14 cellular contexts compared by ENCODE assay signal in genomic region chr1:30058966-30059365, GRCh38.
A peak's percentile ranks its signal among the peaks of the same experiment; 100 is the strongest.
DNase-seq lines count a peak whose midpoint lies in the region; ATAC-seq, FAIRE-seq and TF ChIP-seq lines count a peak whose summit lies in the region.
"Had no signal": no experiment of that assay in that cellular context is flagged by ENCODE, and none has a peak within 500 bp of the region (broad histone marks: within the 10 kb centered on the region; RNA-seq: fewer than 3 reads in every experiment).

No MANE protein-coding gene starts in this region.

- H3K4me3 ChIP-seq in HepG2 (replicated peaks in 1 of 3; ENCODE audit: insufficient read depth in 1 of 3, low read depth in 2 of 3, low read length in 3 of 3) = no peak overlapping the region
- no peak overlapping the region for H3K4me3 ChIP-seq in right lobe of liver
- no peak overlapping the region for H3K4me3 ChIP-seq in fibroblast of the aortic adventitia (ENCODE audit: low read depth, low read length)
- H3K4me3 ChIP-seq: uterus had no signal

- H3K27me3 ChIP-seq in HepG2 (ENCODE audit: control insufficient read depth in 1 of 2, insufficient read depth in 2 of 2, low read length in 2 of 2) (peaks cover 0 to 4% of the 10 kb centered on the region in 2 experiments; a peak in 1 of 5 replicates), right lobe of liver (no peaks in the 10 kb centered on the region)
- H3K27me3 ChIP-seq: uterus had no signal

- TF ChIP-seq POLR2A in HepG2 (IDR thresholded peaks at IDR 0.05; ENCODE audit: insufficient read depth in 1 of 2, low read depth in 2 of 2, low read length in 2 of 2) (no peak), right lobe of liver (IDR thresholded peaks at IDR 0.05) (no peak)

- TF ChIP-seq EP300 in HepG2 (IDR thresholded peaks at IDR 0.05; ENCODE audit: low read depth in 2 of 2, low read length in 2 of 2) (no peak), HepG2 (CRISPR knock-in tag; IDR thresholded peaks at IDR 0.05; ENCODE audit: borderline replicate concordance) (no peak)

- TF ChIP-seq CTCF in HepG2 (CRISPR knock-in tag; IDR thresholded peaks at IDR 0.05) (no peak), right lobe of liver (IDR thresholded peaks at IDR 0.05) (no peak), fibroblast of the aortic adventitia (IDR thresholded peaks at IDR 0.05; ENCODE audit: insufficient read depth, low read length) (no peak)

- BruUV-seq in HepG2 (replicated peaks; lab: Mats Ljungman, UMichigan) = no TSS peak

- H3K27ac ChIP-seq in HepG2 (ENCODE audit: extremely low read length, insufficient read depth, low read length) (no peak overlapping the region), right lobe of liver (no peak overlapping the region)
- H3K27ac ChIP-seq: uterus, WERI-Rb-1 had no signal

- H4K20me1 ChIP-seq in HepG2 (ENCODE audit: insufficient read depth, low read length) = no peaks in the 10 kb centered on the region

- no peak overlapping the region for H3K9ac ChIP-seq in HepG2 (ENCODE audit: insufficient read depth, low read depth, low read length)

- no peaks in the 10 kb centered on the region for H3K9me3 ChIP-seq in HepG2 (ENCODE audit: low read length)
- no peaks in the 10 kb centered on the region for H3K9me3 ChIP-seq in right lobe of liver
- H3K9me3 ChIP-seq: uterus had no signal

- in situ Hi-C loops in HepG2 (cut with HindIII; ENCODE audit: extremely low pct_ligation_motif_present, low pct_unique_long_range_greater_than_20kb) = no loop called here

- intact Hi-C loops in HepG2 (cut with micrococcal nuclease; ENCODE audit: unreplicated experiment) (no loop called here), right lobe of liver (cut with DNase I) (no loop called here)

- ATAC-seq in HepG2 = no peak
- no peak for ATAC-seq in right lobe of liver
- ATAC-seq in HG02763 (IDR thresholded peaks at IDR 0.05; ENCODE audit: unreplicated experiment) = no peak
- no peak for ATAC-seq in HG03039 (IDR thresholded peaks at IDR 0.05; ENCODE audit: unreplicated experiment)
- ATAC-seq in GM18867 (IDR thresholded peaks at IDR 0.05; ENCODE audit: unreplicated experiment) = no peak
- ATAC-seq: activated T-cell treated with anti-CD3 and anti-CD28 coated beads, Interleukin-2, amount 50 U/mL, for 4 hours had no signal

- no peak for TF ChIP-seq RAD21 in HepG2 (CRISPR knock-in tag; IDR thresholded peaks at IDR 0.05)

- CTCF ChIA-PET in HepG2 (lab: Yijun Ruan, JAX; ENCODE audit: low intra/inter-chr PET ratio, low total read pairs) = no interaction called here

- WGBS in HepG2 (ENCODE audit: low lambda C conversion rate) = 0% methylated on average over 3 of the region's 4 CpGs
- WGBS in right lobe of liver (ENCODE audit: insufficient coverage, low coverage, low lambda C conversion rate, missing lambda C conversion rate) = 23% methylated on average over 3 of the region's 4 CpGs

- no peak for FAIRE-seq in HepG2 (lab: Jason Lieb, UNC)

- H3K4me1 ChIP-seq in HepG2 (ENCODE audit: insufficient read depth, low read length) (no peaks in the 10 kb centered on the region), right lobe of liver (no peaks in the 10 kb centered on the region)
- H3K4me1 ChIP-seq: uterus had no signal

- H2AFZ ChIP-seq in HepG2 (ENCODE audit: low read length) = no peak overlapping the region

- POLR2A ChIA-PET in HepG2 (lab: Yijun Ruan, JAX) = no interaction called here

- H3K79me2 ChIP-seq in HepG2 (ENCODE audit: insufficient read depth, low read length) = no peaks in the 10 kb centered on the region

- H3K4me2 ChIP-seq in HepG2 (ENCODE audit: low read depth, low read length) = no peak overlapping the region

- no peaks in the 10 kb centered on the region for H3K36me3 ChIP-seq in HepG2 (replicated peaks in 1 of 2; ENCODE audit: control insufficient read depth in 1 of 2, insufficient read depth in 2 of 2, low read length in 2 of 2)
- H3K36me3 ChIP-seq in right lobe of liver = no peaks in the 10 kb centered on the region
- H3K36me3 ChIP-seq: uterus, WERI-Rb-1 had no signal

- DNase-seq in HepG2 (ENCODE audit: low spot score) (no peak), right lobe of liver (no peak), SW 1271 (lab: John Stamatoyannopoulos, UW) (peak; percentile 2 to 51), fibroblast of the aortic adventitia (ENCODE audit: low read depth) (peak; percentile 77), occipital lobe (lab: John Stamatoyannopoulos, UW) (no peak)
- DNase-seq: activated T-cell treated with anti-CD3 and anti-CD28 coated beads, Interleukin-2, amount 50 U/mL, for 4 hours; AML-193; cerebellar nuclear complex; hippocampal formation; uterus; WERI-Rb-1 had no signal

TF ChIP-seq in HepG2, 621 proteins besides CTCF, POLR2A, EP300 and RAD21:
- 0 out of 2 replicates have a peak, but pooled peaks have one; percentile 21 for TF ChIP-seq CREB1 (IDR thresholded peaks at IDR 0.05)
- TF ChIP-seq CREB1 (CRISPR knock-in tag; IDR thresholded peaks at IDR 0.05) = no peak
- TF ChIP-seq, protein P1, sequence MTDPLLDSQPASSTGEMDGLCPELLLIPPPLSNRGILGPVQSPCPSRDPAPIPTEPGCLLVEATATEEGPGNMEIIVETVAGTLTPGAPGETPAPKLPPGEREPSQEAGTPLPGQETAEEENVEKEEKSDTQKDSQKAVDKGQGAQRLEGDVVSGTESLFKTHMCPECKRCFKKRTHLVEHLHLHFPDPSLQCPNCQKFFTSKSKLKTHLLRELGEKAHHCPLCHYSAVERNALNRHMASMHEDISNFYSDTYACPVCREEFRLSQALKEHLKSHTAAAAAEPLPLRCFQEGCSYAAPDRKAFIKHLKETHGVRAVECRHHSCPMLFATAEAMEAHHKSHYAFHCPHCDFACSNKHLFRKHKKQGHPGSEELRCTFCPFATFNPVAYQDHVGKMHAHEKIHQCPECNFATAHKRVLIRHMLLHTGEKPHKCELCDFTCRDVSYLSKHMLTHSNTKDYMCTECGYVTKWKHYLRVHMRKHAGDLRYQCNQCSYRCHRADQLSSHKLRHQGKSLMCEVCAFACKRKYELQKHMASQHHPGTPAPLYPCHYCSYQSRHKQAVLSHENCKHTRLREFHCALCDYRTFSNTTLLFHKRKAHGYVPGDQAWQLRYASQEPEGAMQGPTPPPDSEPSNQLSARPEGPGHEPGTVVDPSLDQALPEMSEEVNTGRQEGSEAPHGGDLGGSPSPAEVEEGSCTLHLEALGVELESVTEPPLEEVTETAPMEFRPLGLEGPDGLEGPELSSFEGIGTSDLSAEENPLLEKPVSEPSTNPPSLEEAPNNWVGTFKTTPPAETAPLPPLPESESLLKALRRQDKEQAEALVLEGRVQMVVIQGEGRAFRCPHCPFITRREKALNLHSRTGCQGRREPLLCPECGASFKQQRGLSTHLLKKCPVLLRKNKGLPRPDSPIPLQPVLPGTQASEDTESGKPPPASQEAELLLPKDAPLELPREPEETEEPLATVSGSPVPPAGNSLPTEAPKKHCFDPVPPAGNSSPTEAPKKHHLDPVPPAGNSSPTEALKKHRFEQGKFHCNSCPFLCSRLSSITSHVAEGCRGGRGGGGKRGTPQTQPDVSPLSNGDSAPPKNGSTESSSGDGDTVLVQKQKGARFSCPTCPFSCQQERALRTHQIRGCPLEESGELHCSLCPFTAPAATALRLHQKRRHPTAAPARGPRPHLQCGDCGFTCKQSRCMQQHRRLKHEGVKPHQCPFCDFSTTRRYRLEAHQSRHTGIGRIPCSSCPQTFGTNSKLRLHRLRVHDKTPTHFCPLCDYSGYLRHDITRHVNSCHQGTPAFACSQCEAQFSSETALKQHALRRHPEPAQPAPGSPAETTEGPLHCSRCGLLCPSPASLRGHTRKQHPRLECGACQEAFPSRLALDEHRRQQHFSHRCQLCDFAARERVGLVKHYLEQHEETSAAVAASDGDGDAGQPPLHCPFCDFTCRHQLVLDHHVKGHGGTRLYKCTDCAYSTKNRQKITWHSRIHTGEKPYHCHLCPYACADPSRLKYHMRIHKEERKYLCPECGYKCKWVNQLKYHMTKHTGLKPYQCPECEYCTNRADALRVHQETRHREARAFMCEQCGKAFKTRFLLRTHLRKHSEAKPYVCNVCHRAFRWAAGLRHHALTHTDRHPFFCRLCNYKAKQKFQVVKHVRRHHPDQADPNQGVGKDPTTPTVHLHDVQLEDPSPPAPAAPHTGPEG (CRISPR knock-in tag; IDR thresholded peaks at IDR 0.05) = no peak
- no peak for TF ChIP-seq GABPA (IDR thresholded peaks at IDR 0.05; ENCODE audit: low read depth, low read length)
- no peak for TF ChIP-seq GABPA (CRISPR knock-in tag; IDR thresholded peaks at IDR 0.05; ENCODE audit: low read depth)
- no peak for TF ChIP-seq ZSCAN30 (CRISPR knock-in tag; IDR thresholded peaks at IDR 0.05)
- TF ChIP-seq RORA (CRISPR knock-in tag; IDR thresholded peaks at IDR 0.05) = no peak
- TF ChIP-seq REPIN1 (CRISPR knock-in tag; IDR thresholded peaks at IDR 0.05; ENCODE audit: borderline replicate concordance, low read depth) = no peak

Comparison
In these comparisons a context has a peak if more than half of its experiments do, and no peak if none do; other contexts are left out.
1. DNase-seq: peak in SW 1271 (2 of 2) and fibroblast of the aortic adventitia (single experiment); none in HepG2 (single experiment), right lobe of liver (0 of 3) and occipital lobe (single experiment).